Comparison of ENCODE assay signal across 20 cellular contexts in the genomic region with DNA sequence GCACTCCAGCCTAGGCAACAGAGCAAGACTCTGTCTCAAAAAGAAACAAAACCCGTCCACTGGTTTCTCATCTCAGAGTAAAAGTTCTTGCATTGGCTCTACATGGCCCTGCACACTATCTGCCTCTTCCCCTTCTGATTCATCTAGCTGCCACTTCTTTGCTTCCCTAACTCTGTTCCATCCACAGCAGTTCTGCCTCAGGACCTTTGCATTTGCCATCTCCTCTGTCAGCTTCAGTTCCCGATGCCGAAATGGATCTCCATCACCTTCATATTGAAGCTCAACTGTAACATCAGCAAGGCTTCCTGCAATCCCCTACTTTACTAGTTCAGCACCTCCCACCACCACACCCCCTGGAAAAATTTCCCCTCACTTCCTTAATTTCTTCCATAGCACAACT. TPM values are rescaled to one million over a fixed set of nuclear protein-coding genes. Genes with fewer than 3 reads are reported as not detected.
DNase-seq lines count a peak whose midpoint lies in the region; ATAC-seq, FAIRE-seq and TF ChIP-seq lines count a peak whose summit lies in the region.
"Had no signal": no experiment of that assay in that cellular context is flagged by ENCODE, and none has a peak within 500 bp of the region (broad histone marks: within the 10 kb centered on the region; RNA-seq: fewer than 3 reads in every experiment).

No MANE protein-coding gene starts in this region.

- no peak overlapping the region for H3K4me3 ChIP-seq in CD4-positive, alpha-beta memory T cell (ENCODE audit: low read length in 2 of 2)
- H3K4me3 ChIP-seq in pancreas (no peak overlapping the region), MG63 (no peak overlapping the region)
- H3K4me3 ChIP-seq: colonic mucosa, mucosa of descending colon, right atrium auricular region, tibial nerve had no signal

- H3K36me3 Mint-ChIP-seq in CD4-positive, alpha-beta memory T cell, result peaks cover 26 to 47% of the 10 kb centered on the region in 2 donors
- peaks cover 32% of the 10 kb centered on the region for H3K36me3 Mint-ChIP-seq in activated CD4-positive, alpha-beta memory T cell treated with anti-CD3 and anti-CD28 coated beads for 36 hours
- H3K36me3 Mint-ChIP-seq in glutamatergic neuron (ENCODE audit: unreplicated experiment), result no peaks in the 10 kb centered on the region

- CTCF ChIA-PET in CD4-positive, alpha-beta memory T cell (lab: Charles Lee; ENCODE audit: partially characterized antibody), result interaction anchor here (1.0 to 7.8 kb wide), 6 partner anchors 17 to 198 kb away, joined by 3 to 111 read pairs (median 8); a partner anchor contains a TSS
- CTCF ChIA-PET in activated CD4-positive, alpha-beta memory T cell treated with anti-CD3 and anti-CD28 coated beads for 36 hours (lab: Charles Lee), result interaction anchor here (0.7 to 6.7 kb wide), 6 partner anchors 17 to 198 kb away, joined by 3 to 40 read pairs (median 22); a partner anchor contains a TSS

- H3K9me3 Mint-ChIP-seq in CD4-positive, alpha-beta memory T cell, result no peaks in the 10 kb centered on the region
- no peaks in the 10 kb centered on the region for H3K9me3 Mint-ChIP-seq in activated CD4-positive, alpha-beta memory T cell treated with anti-CD3 and anti-CD28 coated beads for 36 hours
- peaks cover 3% of the 10 kb centered on the region for H3K9me3 Mint-ChIP-seq in glutamatergic neuron (ENCODE audit: unreplicated experiment)

- TF ChIP-seq CTCF in 22Rv1 (IDR thresholded peaks at IDR 0.05) (no peak), glutamatergic neuron (IDR thresholded peaks at IDR 0.05; ENCODE audit: partially characterized antibody, unreplicated experiment) (no peak), pancreas (IDR thresholded peaks at IDR 0.05) (no peak)

- H3K4me1 ChIP-seq in CD4-positive, alpha-beta memory T cell (ENCODE audit: insufficient read depth, low read length), result peaks cover 28% of the 10 kb centered on the region
- H3K4me1 ChIP-seq in pancreas, result peaks cover 5 to 12% (median 6%) of the 10 kb centered on the region in 3 donors

- peak overlapping the region in 3 of 7 donors; percentile 57 to 91 (median 67) for H3K27ac Mint-ChIP-seq in CD4-positive, alpha-beta memory T cell
- peak overlapping the region; percentile 34 for H3K27ac Mint-ChIP-seq in activated CD4-positive, alpha-beta memory T cell treated with anti-CD3 and anti-CD28 coated beads for 36 hours
- peak overlapping the region; percentile 65 for H3K27ac Mint-ChIP-seq in glutamatergic neuron (ENCODE audit: unreplicated experiment)

- POLR2A ChIA-PET in CD4-positive, alpha-beta memory T cell (lab: Charles Lee; ENCODE audit: partially characterized antibody), result interaction anchor here (1.0 to 7.8 kb wide), 4 partner anchors 17 to 198 kb away, joined by 3 to 102 read pairs (median 34); a partner anchor contains a TSS
- POLR2A ChIA-PET in activated CD4-positive, alpha-beta memory T cell treated with anti-CD3 and anti-CD28 coated beads for 36 hours (lab: Charles Lee), result interaction anchor here (2.7 kb wide), 1 partner anchor 26 kb away, joined by 23 read pairs; a partner anchor contains a TSS

- FAIRE-seq in pancreas (lab: Jason Lieb, UNC), result no peak
- FAIRE-seq: D721Med, endometrium had no signal

- ATAC-seq in pancreas, result no peak
- ATAC-seq: left ventricle myocardium superior, mucosa of descending colon had no signal

- no peaks in the 10 kb centered on the region for H3K27me3 ChIP-seq in CD4-positive, alpha-beta memory T cell (ENCODE audit: insufficient read depth, low read length)
- no peaks in the 10 kb centered on the region for H3K27me3 ChIP-seq in pancreas
- no peaks in the 10 kb centered on the region for H3K27me3 ChIP-seq in MG63
- H3K27me3 ChIP-seq: colonic mucosa, right atrium auricular region, tibial nerve had no signal

- intact Hi-C loops in CD4-positive, alpha-beta memory T cell (cut with micrococcal nuclease), result loop anchor here (2.0 to 5.0 kb wide), 2 partner anchors 109 to 395 kb away; a partner anchor contains a TSS
- intact Hi-C loops in activated CD4-positive, alpha-beta memory T cell treated with anti-CD3 and anti-CD28 coated beads for 36 hours (cut with micrococcal nuclease), result loop anchor here (2.0 kb wide), 1 partner anchor 13 kb away; no protein-coding TSS in a partner anchor
- intact Hi-C loops in pancreas (cut with DNase I), result no loop called here

- H3K9me3 ChIP-seq in CD4-positive, alpha-beta memory T cell (ENCODE audit: control insufficient read depth in 1 of 2, low read length in 2 of 2), result no peaks in the 10 kb centered on the region
- no peaks in the 10 kb centered on the region for H3K9me3 ChIP-seq in pancreas
- H3K9me3 ChIP-seq in MG63, result no peaks in the 10 kb centered on the region
- H3K9me3 ChIP-seq: colonic mucosa, mucosa of descending colon, right atrium auricular region, SK-N-SH, tibial nerve had no signal

- H3K27me3 Mint-ChIP-seq in CD4-positive, alpha-beta memory T cell, result no peaks in the 10 kb centered on the region
- no peaks in the 10 kb centered on the region for H3K27me3 Mint-ChIP-seq in activated CD4-positive, alpha-beta memory T cell treated with anti-CD3 and anti-CD28 coated beads for 36 hours
- no peaks in the 10 kb centered on the region for H3K27me3 Mint-ChIP-seq in glutamatergic neuron (ENCODE audit: unreplicated experiment)

- peaks cover 23 to 74% (median 44%) of the 10 kb centered on the region in 4 donors for H3K4me1 Mint-ChIP-seq in CD4-positive, alpha-beta memory T cell
- H3K4me1 Mint-ChIP-seq in activated CD4-positive, alpha-beta memory T cell treated with anti-CD3 and anti-CD28 coated beads for 36 hours (ENCODE audit: low read depth), result peaks cover 39% of the 10 kb centered on the region
- peaks cover 6% of the 10 kb centered on the region for H3K4me1 Mint-ChIP-seq in glutamatergic neuron (ENCODE audit: low read depth, unreplicated experiment)

- H3K27ac ChIP-seq in 22Rv1, result 0 out of 2 replicates have a peak overlapping the region, but pooled peaks have one; percentile 95
- no peak overlapping the region for H3K27ac ChIP-seq in CD4-positive, alpha-beta memory T cell (ENCODE audit: low read depth, low read length)
- H3K27ac ChIP-seq in pancreas, result no peak overlapping the region
- H3K27ac ChIP-seq: colonic mucosa, right atrium auricular region had no signal

- DNase-seq in CD4-positive, alpha-beta memory T cell, result no peak
- no peak for DNase-seq in activated CD4-positive, alpha-beta memory T cell treated with anti-CD3 and anti-CD28 coated beads for 36 hours
- DNase-seq in glutamatergic neuron, result no peak
- no peak for DNase-seq in pancreas
- DNase-seq in cerebellum (ENCODE audit: low spot score), result no peak
- no peak for DNase-seq in NCI-H146 (lab: John Stamatoyannopoulos, UW)
- DNase-seq in MG63, result no peak
- DNase-seq: activated CD4-positive, alpha-beta T cell treated with anti-CD3 and anti-CD28 coated beads, Interleukin-2, amount 50 U/mL, for 4 hours; colonic mucosa; IMR-90; left ventricle myocardium superior; mucosa of descending colon; NCI-H2081; NCI-H446 treated with DMSO at 0.1 percent for 48 hours; SK-N-SH had no signal

- peak overlapping the region in 6 of 8 donors; percentile 7 to 72 (median 30) for H3K4me3 Mint-ChIP-seq in CD4-positive, alpha-beta memory T cell
- H3K4me3 Mint-ChIP-seq in activated CD4-positive, alpha-beta memory T cell treated with anti-CD3 and anti-CD28 coated beads for 36 hours, result no peak overlapping the region
- peak overlapping the region; percentile 37 for H3K4me3 Mint-ChIP-seq in glutamatergic neuron (ENCODE audit: unreplicated experiment)

- WGBS in pancreas, 2 donors, result 63 to 71% methylated on average over 3 of the region's 3 CpGs

- peaks cover 17% of the 10 kb centered on the region for H3K36me3 ChIP-seq in CD4-positive, alpha-beta memory T cell (ENCODE audit: insufficient read depth, low read length)
- H3K36me3 ChIP-seq in pancreas, result peaks cover 0 to 5% (median 0%) of the 10 kb centered on the region in 3 donors
- peaks cover 19% of the 10 kb centered on the region for H3K36me3 ChIP-seq in MG63
- H3K36me3 ChIP-seq: colonic mucosa had no signal

RNA-seq across cellular contexts. Expression of a gene that starts 1.2 kb away (rescaled TPM):
- 10 to 100 TPM; 23.4 to 29.7 TPM for total RNA-seq in CD4-positive, alpha-beta memory T cell
- 10 to 100 TPM; 17.9 to 25.2 TPM for polyA plus RNA-seq in CD4-positive, alpha-beta memory T cell
- total RNA-seq in activated CD4-positive, alpha-beta memory T cell treated with anti-CD3 and anti-CD28 coated beads for 36 hours, result 10 to 100 TPM; 19.3 to 20.9 TPM
- 19.0 TPM for total RNA-seq in glutamatergic neuron (ENCODE audit: unreplicated experiment)
- total RNA-seq in pancreas, result 10 to 100 TPM; 14.2 to 19.8 (median 16.4) TPM
- polyA plus RNA-seq in pancreas, result 10 to 100 TPM; 20.0 to 26.1 TPM
- total RNA-seq in cerebellum, result 12.6 TPM
- 7.9 and 9.0 TPM in 2 replicates for total RNA-seq in MG63 (2014; rRNA removed; shearing (Covaris generic); ENCODE audit: low replicate concordance)

RNA-seq across cellular contexts. Expression of a gene that starts 5.4 kb away (rescaled TPM):
- total RNA-seq in CD4-positive, alpha-beta memory T cell, result 10 to 100 TPM; 42.9 to 45.3 TPM
- 100 to 1,000 TPM in 1 of 2 donors, 10 to 100 TPM in 1; 92.4 to 140 TPM for polyA plus RNA-seq in CD4-positive, alpha-beta memory T cell
- total RNA-seq in activated CD4-positive, alpha-beta memory T cell treated with anti-CD3 and anti-CD28 coated beads for 36 hours, result 100 to 1,000 TPM; 162 TPM
- 73.0 TPM for total RNA-seq in glutamatergic neuron (ENCODE audit: unreplicated experiment)
- 10 to 100 TPM; 33.4 to 50.5 (median 45.1) TPM for total RNA-seq in pancreas
- polyA plus RNA-seq in pancreas, result 10 to 100 TPM; 31.2 to 57.6 TPM
- 35.6 TPM for total RNA-seq in cerebellum
- total RNA-seq in MG63 (2014; rRNA removed; shearing (Covaris generic); ENCODE audit: low replicate concordance), result 152 and 209 TPM in 2 replicates

RNA-seq across cellular contexts. Expression of a gene that starts 17.8 kb away (rescaled TPM):
- total RNA-seq in CD4-positive, alpha-beta memory T cell, result 10 to 100 TPM; 24.0 to 27.9 TPM
- 10 to 100 TPM in 1 of 2 donors, 1 to 10 TPM in 1; 2.9 to 12.5 TPM for polyA plus RNA-seq in CD4-positive, alpha-beta memory T cell
- total RNA-seq in activated CD4-positive, alpha-beta memory T cell treated with anti-CD3 and anti-CD28 coated beads for 36 hours, result 100 to 1,000 TPM; 103 to 107 TPM
- total RNA-seq in glutamatergic neuron (ENCODE audit: unreplicated experiment), result 49.0 TPM
- 10 to 100 TPM in 4 of 6 donors, 1 to 10 TPM in 2; 7.5 to 16.6 (median 10.4) TPM for total RNA-seq in pancreas
- polyA plus RNA-seq in pancreas, result 10 to 100 TPM; 26.3 to 31.1 TPM
- 39.7 TPM for total RNA-seq in cerebellum
- total RNA-seq in MG63 (2014; rRNA removed; shearing (Covaris generic); ENCODE audit: low replicate concordance), result 15.2 and 16.5 TPM in 2 replicates

RNA-seq across cellular contexts. Expression of a gene that starts 18.1 kb away (rescaled TPM):
- 1 to 10 TPM; 8.6 to 9.1 TPM for total RNA-seq in CD4-positive, alpha-beta memory T cell
- polyA plus RNA-seq in CD4-positive, alpha-beta memory T cell, result 10 to 100 TPM in 1 of 2 donors, 1 to 10 TPM in 1; 3.7 to 10.1 TPM
- total RNA-seq in activated CD4-positive, alpha-beta memory T cell treated with anti-CD3 and anti-CD28 coated beads for 36 hours, result 1 to 10 TPM; 9.1 to 9.6 TPM
- total RNA-seq in glutamatergic neuron (ENCODE audit: unreplicated experiment) (51.0 TPM), pancreas (1 to 10 TPM; 2.5 to 7.5 (median 3.7) TPM), cerebellum (11.2 TPM)
- 1 to 10 TPM; 7.6 to 7.8 TPM for polyA plus RNA-seq in pancreas
- total RNA-seq in MG63 (2014; rRNA removed; shearing (Covaris generic); ENCODE audit: low replicate concordance), result 0.72 and 2.0 TPM in 2 replicates

RNA-seq across cellular contexts. Expression of a gene that starts 25.1 kb away (rescaled TPM):
- 100 to 1,000 TPM; 156 to 157 TPM for total RNA-seq in CD4-positive, alpha-beta memory T cell
- polyA plus RNA-seq in CD4-positive, alpha-beta memory T cell, result 100 to 1,000 TPM; 195 to 206 TPM
- 100 to 1,000 TPM; 283 to 292 TPM for total RNA-seq in activated CD4-positive, alpha-beta memory T cell treated with anti-CD3 and anti-CD28 coated beads for 36 hours
- total RNA-seq in glutamatergic neuron (ENCODE audit: unreplicated experiment) (297 TPM), pancreas (100 to 1,000 TPM in 1 of 6 donors, 10 to 100 TPM in 5; 44.5 to 104 (median 66.7) TPM), cerebellum (146 TPM)
- 10 to 100 TPM; 32.5 to 58.3 TPM for polyA plus RNA-seq in pancreas
- total RNA-seq in MG63 (2014; rRNA removed; shearing (Covaris generic); ENCODE audit: low replicate concordance), result 120 and 139 TPM in 2 replicates

Comparison
In these comparisons a context has a peak if more than half of its experiments do, and no peak if none do; other contexts are left out.
1. intact Hi-C loops: an anchor here in CD4-positive, alpha-beta memory T cell (2.0 to 5.0 kb wide) and activated CD4-positive, alpha-beta memory T cell treated with anti-CD3 and anti-CD28 coated beads for 36 hours (2.0 kb wide); none called in pancreas.